1 cellular context compared by ENCODE assay signal in genomic region chr5:52738095-52738506, GRCh38.
A peak's percentile ranks its signal among the peaks of the same experiment; 100 is the strongest.
TF ChIP-seq lines count a peak whose summit lies in the region.

No MANE protein-coding gene starts in this region.

TF ChIP-seq in SK-N-SH, 30 proteins besides CTCF, POLR2A, EP300 and RAD21 (continued from another document):
- TF ChIP-seq PBX3 (IDR thresholded peaks at IDR 0.05) (peak; percentile 79), USF2 (IDR thresholded peaks at IDR 0.05; ENCODE audit: borderline replicate concordance, low read depth, low read length) (no peak), SMC3 (IDR thresholded peaks at IDR 0.05; ENCODE audit: low read depth, low read length) (no peak)
